ENCODE assay signal across 1 cellular context in genomic region chr4:119131160-119131559, GRCh38.
TF ChIP-seq lines count a peak whose summit lies in the region.

No MANE protein-coding gene starts in this region.

TF ChIP-seq in WTC11, 78 proteins besides CTCF, POLR2A, EP300 and RAD21:
- TF ChIP-seq MXD4 (CRISPR knock-in tag; IDR thresholded peaks at IDR 0.05; ENCODE audit: borderline replicate concordance) (no peak), AR (CRISPR knock-in tag; IDR thresholded peaks at IDR 0.05) (no peak), GTF2I (CRISPR knock-in tag; conservative IDR thresholded peaks at IDR 0.05) (no peak), ZNF317 (CRISPR knock-in tag; IDR thresholded peaks at IDR 0.05; ENCODE audit: borderline replicate concordance, low read depth) (no peak), E2F4 (CRISPR knock-in tag; IDR thresholded peaks at IDR 0.05; ENCODE audit: borderline replicate concordance, low read depth) (no peak), ZNF396 (CRISPR knock-in tag; IDR thresholded peaks at IDR 0.05; ENCODE audit: borderline replicate concordance) (no peak), ZSCAN18 (CRISPR knock-in tag; IDR thresholded peaks at IDR 0.05) (no peak), ZNF232 (CRISPR knock-in tag; IDR thresholded peaks at IDR 0.05) (no peak), ZNF219 (CRISPR knock-in tag; IDR thresholded peaks at IDR 0.05; ENCODE audit: borderline replicate concordance) (no peak), ZMAT4 (CRISPR knock-in tag; IDR thresholded peaks at IDR 0.05) (no peak), CREM (CRISPR knock-in tag; IDR thresholded peaks at IDR 0.05) (no peak), ATF1 (CRISPR knock-in tag; IDR thresholded peaks at IDR 0.05) (no peak), ESRRA (CRISPR knock-in tag; IDR thresholded peaks at IDR 0.05; ENCODE audit: borderline replicate concordance) (no peak), E2F1 (CRISPR knock-in tag; IDR thresholded peaks at IDR 0.05) (no peak), ATF2 (CRISPR knock-in tag; IDR thresholded peaks at IDR 0.05; ENCODE audit: borderline replicate concordance, low read depth) (no peak), SMAD4 (CRISPR knock-in tag; IDR thresholded peaks at IDR 0.05) (no peak), E2F5 (CRISPR knock-in tag; IDR thresholded peaks at IDR 0.05) (no peak), NFATC4 (CRISPR knock-in tag; IDR thresholded peaks at IDR 0.05) (no peak), TP53 (CRISPR knock-in tag; IDR thresholded peaks at IDR 0.05) (no peak), ZNF423 (CRISPR knock-in tag; IDR thresholded peaks at IDR 0.05) (no peak)
TF ChIP-seq in WTC11: peak in this region for 0.
